In genomic region chr17:82213251-82214011, GRCh38 we compare ENCODE assay signal across 8 cellular contexts. TPM values are rescaled to one million over a fixed set of nuclear protein-coding genes. Genes with fewer than 3 reads are reported as not detected.
A peak's percentile ranks its signal among the peaks of the same experiment; 100 is the strongest.
DNase-seq lines count a peak whose midpoint lies in the region; ATAC-seq and TF ChIP-seq lines count a peak whose summit lies in the region.

No MANE protein-coding gene starts in this region.

- peaks cover 34% of the 10 kb centered on the region for H3K27me3 Mint-ChIP-seq in H9 (ENCODE audit: low read depth)

- H4K20me1 ChIP-seq in DND-41 (ENCODE audit: insufficient read depth, low read length) (no peaks in the 10 kb centered on the region), H9 (ENCODE audit: control insufficient read depth, insufficient read depth, insufficient read length) (no peaks in the 10 kb centered on the region)

- H3K4ac ChIP-seq in H9 (ENCODE audit: low read depth, low read length), result no peak overlapping the region

- no peaks in the 10 kb centered on the region for H3K79me1 ChIP-seq in H9 (ENCODE audit: insufficient read depth, low read depth, low read length, poor library complexity, severe bottlenecking)

- H3K18ac ChIP-seq in H9 (ENCODE audit: insufficient read length, low read depth, low read length), result no peak overlapping the region

- no peak overlapping the region for H2BK120ac ChIP-seq in H9 (ENCODE audit: low read depth, low read length, poor library complexity, severe bottlenecking)

- H3K4me2 ChIP-seq in DND-41 (ENCODE audit: insufficient read depth, low read length), result peak overlapping the region; percentile 85
- H3K4me2 ChIP-seq in H9 (ENCODE audit: insufficient read depth, insufficient read length, low read length), result peak overlapping the region; percentile 40

- H3K27ac ChIP-seq in DND-41 (ENCODE audit: low read length) (peak overlapping the region; percentile 67), H9 (ENCODE audit: insufficient read length, low read depth, low read length) (no peak overlapping the region), subcutaneous abdominal adipose tissue (ENCODE audit: low read depth, low read length) (no peak overlapping the region)

- peaks cover 14% of the 10 kb centered on the region for H3K79me2 ChIP-seq in DND-41 (ENCODE audit: insufficient read depth, low read length)
- H3K79me2 ChIP-seq in H9 (ENCODE audit: insufficient read depth, low read length), result no peaks in the 10 kb centered on the region

- H3K23ac ChIP-seq in H9 (ENCODE audit: insufficient read length, low read depth, low read length), result no peak overlapping the region

- H3T11ph ChIP-seq in H9 (ENCODE audit: low read length), result no peak overlapping the region

- no peaks in the 10 kb centered on the region; a peak in 1 of 5 replicates for H3K9me3 Mint-ChIP-seq in H9

- ATAC-seq in DND-41 (ENCODE audit: insufficient read depth, low read depth), result no peak

- no peak overlapping the region for H2AK5ac ChIP-seq in H9 (ENCODE audit: insufficient read length, low read length)

- H2BK15ac ChIP-seq in H9 (ENCODE audit: low read depth, low read length), result no peak overlapping the region

- peaks cover 7% of the 10 kb centered on the region for H3K23me2 ChIP-seq in H9 (ENCODE audit: insufficient read length, low read depth, low read length, poor library complexity, severe bottlenecking)

- peak overlapping the region; percentile 89 for H2AFZ ChIP-seq in DND-41 (ENCODE audit: low read depth, low read length)
- no peak overlapping the region for H2AFZ ChIP-seq in H9 (ENCODE audit: low read length)

- no peak overlapping the region for H4K8ac ChIP-seq in H9 (replicated peaks; ENCODE audit: insufficient read length, low read depth, low read length)

- H2BK20ac ChIP-seq in H9 (ENCODE audit: low read depth, low read length, poor library complexity, severe bottlenecking), result no peak overlapping the region

- no peaks in the 10 kb centered on the region; the same call in 1 of the 2 replicates for H3K36me3 ChIP-seq in DND-41 (ENCODE audit: insufficient read depth, low read length)
- H3K36me3 ChIP-seq in mucosa of stomach (ENCODE audit: control insufficient read depth, insufficient read depth, low read length), result no peaks in the 10 kb centered on the region
- H3K36me3 ChIP-seq in subcutaneous abdominal adipose tissue (ENCODE audit: control insufficient read depth in 5 of 5, insufficient read depth in 5 of 5, low read length in 5 of 5), result no peaks in the 10 kb centered on the region

- H4K91ac ChIP-seq in H9 (ENCODE audit: insufficient read length, low read depth, low read length), result no peak overlapping the region

- no peak overlapping the region for H3K14ac ChIP-seq in H9 (ENCODE audit: insufficient read depth, low read length)

- peak overlapping the region; percentile 63 to 85 for H3K4me3 Mint-ChIP-seq in H9

- H3K4me3 ChIP-seq in DND-41 (ENCODE audit: low read depth in 1 of 2, low read length in 2 of 2) (peak overlapping the region; percentile 83 to 94; a peak in 3 of 4 replicates), epithelial cell of proximal tubule (ENCODE audit: low read depth, low read length) (peak overlapping the region; percentile 84), mucosa of stomach (ENCODE audit: low read length) (peak overlapping the region; percentile 46), subcutaneous abdominal adipose tissue (ENCODE audit: low read depth in 1 of 5, low read length in 5 of 5) (peak overlapping the region; percentile 15 to 76 (median 67))

- H3K9me3 ChIP-seq in DND-41 (ENCODE audit: insufficient read depth, low read length, severe bottlenecking), result no peaks in the 10 kb centered on the region
- H3K9me3 ChIP-seq in H9 (ENCODE audit: control insufficient read depth, low read depth, low read length), result no peaks in the 10 kb centered on the region
- H3K9me3 ChIP-seq in mucosa of stomach (ENCODE audit: control insufficient read depth, low read length), result no peaks in the 10 kb centered on the region
- no peaks in the 10 kb centered on the region for H3K9me3 ChIP-seq in subcutaneous abdominal adipose tissue (ENCODE audit: control insufficient read depth in 5 of 5, low read length in 5 of 5)

- WGBS in H9 (ENCODE audit: extremely low coverage, insufficient read length, low lambda C conversion rate), result no CpG with 5 or more reads among the region's 37 CpGs

- no peak overlapping the region for H3K27ac Mint-ChIP-seq in H9

- peak overlapping the region; percentile 88 for H3K9ac ChIP-seq in DND-41 (ENCODE audit: low read depth, low read length)
- no peak overlapping the region for H3K9ac ChIP-seq in H9 (ENCODE audit: extremely low read depth, insufficient read length, low read length)
- peak overlapping the region; percentile 86 for H3K9ac ChIP-seq in mucosa of stomach (ENCODE audit: low read length)
- peak overlapping the region; percentile 48 to 85 (median 80) for H3K9ac ChIP-seq in subcutaneous abdominal adipose tissue (ENCODE audit: low read length in 5 of 5)

- DNase-seq in DND-41 (no peak), H9 (no peak), NCI-H2196 (lab: John Stamatoyannopoulos, UW; ENCODE audit: unreplicated experiment) (peak; percentile 65), epithelial cell of proximal tubule (ENCODE audit: low read depth) (peak; percentile 25), GF-D8 (lab: John Stamatoyannopoulos, UW) (no peak)
- DNase-seq in activated CD8-positive, alpha-beta memory T cell treated with anti-CD3 and anti-CD28 coated beads, Interleukin-2, amount 50 U/mL, for 4 hours, result peak; percentile 84

- no peak for TF ChIP-seq CTCF in DND-41 (IDR thresholded peaks at IDR 0.05; ENCODE audit: borderline replicate concordance, extremely low read depth, low read length, poor library complexity, severe bottlenecking)
- no peak for TF ChIP-seq CTCF in H9 (conservative IDR thresholded peaks at IDR 0.05)
- TF ChIP-seq CTCF in epithelial cell of proximal tubule (conservative IDR thresholded peaks at IDR 0.05; ENCODE audit: low read depth, low read length), result no peak

- H3K27me3 ChIP-seq in DND-41 (ENCODE audit: insufficient read depth, low read length, poor library complexity) (no peaks in the 10 kb centered on the region), H9 (ENCODE audit: insufficient read depth, low read length) (peaks cover 4% of the 10 kb centered on the region), mucosa of stomach (ENCODE audit: control insufficient read depth, insufficient read depth, low read length) (no peaks in the 10 kb centered on the region), subcutaneous abdominal adipose tissue (ENCODE audit: control insufficient read depth in 5 of 5, insufficient read depth in 4 of 5, low read length in 5 of 5) (no peaks in the 10 kb centered on the region)

- no peak overlapping the region for H3K56ac ChIP-seq in H9 (ENCODE audit: insufficient read length, low read depth, low read length)

- no peak overlapping the region for H2BK5ac ChIP-seq in H9 (ENCODE audit: insufficient read length, low read length)

- no peak overlapping the region for H2BK12ac ChIP-seq in H9 (ENCODE audit: insufficient read length, low read depth, low read length)

- H3K36me3 Mint-ChIP-seq in H9 (ENCODE audit: insufficient read depth in 1 of 3, low read depth in 3 of 3), result no peaks in the 10 kb centered on the region

- peaks cover 3 to 5% of the 10 kb centered on the region in 2 experiments for H3K4me1 Mint-ChIP-seq in H9

- peaks cover 20% of the 10 kb centered on the region for H3K4me1 ChIP-seq in DND-41 (ENCODE audit: insufficient read depth, low read length)
- H3K4me1 ChIP-seq in H9 (ENCODE audit: insufficient read depth, low read length), result no peaks in the 10 kb centered on the region
- peaks cover 36% of the 10 kb centered on the region for H3K4me1 ChIP-seq in mucosa of stomach (ENCODE audit: control insufficient read depth, insufficient read depth, low read length)
- peaks cover 6 to 56% (median 35%) of the 10 kb centered on the region in 5 donors for H3K4me1 ChIP-seq in subcutaneous abdominal adipose tissue (ENCODE audit: control insufficient read depth in 5 of 5, insufficient read depth in 5 of 5, low read length in 5 of 5)

- H4K5ac ChIP-seq in H9 (ENCODE audit: insufficient read length, low read depth, low read length), result no peak overlapping the region

RNA-seq across cellular contexts. Expression of gene CCDC57, which starts 0.8 kb away (rescaled TPM):
- 11.0 and 14.6 TPM in 2 replicates for total RNA-seq in H9 (2021)
- 10.5 and 10.8 TPM in 2 replicates for total RNA-seq in epithelial cell of proximal tubule

RNA-seq across cellular contexts. Expression of gene SLC16A3, which starts 15.4 kb away (rescaled TPM):
- total RNA-seq in H9 (2021) (26.0 and 28.4 TPM in 2 replicates), epithelial cell of proximal tubule (169 and 190 TPM in 2 replicates)

Comparison
In these comparisons a context has a peak if more than half of its experiments do, and no peak if none do; other contexts are left out.
1. DNase-seq: peak in NCI-H2196 (single experiment), activated CD8-positive, alpha-beta memory T cell treated with anti-CD3 and anti-CD28 coated beads, Interleukin-2, amount 50 U/mL, for 4 hours (single experiment) and epithelial cell of proximal tubule (single experiment); none in DND-41 (single experiment), H9 (single experiment) and GF-D8 (single experiment).
2. Peak in every context shown above with its lines, with median percentiles within 50 percentile points of each other: H3K4me3 ChIP-seq.